In genomic region chr20:50569864-50570836, GRCh38 we compare ENCODE assay signal across 8 cellular contexts. TPM values are rescaled to one million over a fixed set of nuclear protein-coding genes. Genes with fewer than 3 reads are reported as not detected.
DNase-seq lines count a peak whose midpoint lies in the region; ATAC-seq and TF ChIP-seq lines count a peak whose summit lies in the region.

No MANE protein-coding gene starts in this region.

- H3K4me1 Mint-ChIP-seq in CD8-positive, alpha-beta memory T cell: peaks cover 48 to 80% (median 70%) of the 10 kb centered on the region in 3 donors
- H3K4me1 Mint-ChIP-seq in activated CD8-positive, alpha-beta T cell treated with anti-CD3 and anti-CD28 coated beads for 36 hours (ENCODE audit: low read depth): peaks cover 58% of the 10 kb centered on the region

- peak overlapping the region; percentile 18 for H3K27ac ChIP-seq in CD8-positive, alpha-beta memory T cell (ENCODE audit: low read depth, low read length)
- H3K27ac ChIP-seq in hepatocyte (no peak overlapping the region), thymus (ENCODE audit: low read depth) (peak overlapping the region; percentile 39)

- H3K9me3 Mint-ChIP-seq in CD8-positive, alpha-beta memory T cell: no peaks in the 10 kb centered on the region
- H3K9me3 Mint-ChIP-seq in activated CD8-positive, alpha-beta T cell treated with anti-CD3 and anti-CD28 coated beads for 36 hours: no peaks in the 10 kb centered on the region

- in situ Hi-C loops in KBM-7 (cut with MboI; ENCODE audit: low pct_unique_long_range_greater_than_20kb, low sequenced_read_pairs): loop anchor here (10.0 kb wide), 2 partner anchors 95 to 385 kb away; no protein-coding TSS in a partner anchor

- peaks cover 27% of the 10 kb centered on the region for H3K4me1 ChIP-seq in CD8-positive, alpha-beta memory T cell (ENCODE audit: insufficient read depth, low read length)
- H3K4me1 ChIP-seq in hepatocyte (ENCODE audit: insufficient read depth) (peaks cover 13% of the 10 kb centered on the region), thymus (ENCODE audit: control insufficient read depth, insufficient read depth, low read length) (peaks cover 4% of the 10 kb centered on the region)

- peaks cover 5% of the 10 kb centered on the region for H4K20me1 ChIP-seq in hepatocyte (ENCODE audit: insufficient read depth, poor library complexity, severe bottlenecking)

- 86% methylated on average over 14 of the region's 14 CpGs for WGBS in hepatocyte (ENCODE audit: low lambda C conversion rate, missing lambda C conversion rate)
- 47% methylated on average over 14 of the region's 14 CpGs for WGBS in thymus

- H3K27me3 Mint-ChIP-seq in CD8-positive, alpha-beta memory T cell: peaks cover 0 to 2% of the 10 kb centered on the region in 2 donors
- no peaks in the 10 kb centered on the region for H3K27me3 Mint-ChIP-seq in activated CD8-positive, alpha-beta T cell treated with anti-CD3 and anti-CD28 coated beads for 36 hours

- peak overlapping the region; percentile 46 to 94 (median 77) for H3K27ac Mint-ChIP-seq in CD8-positive, alpha-beta memory T cell
- peak overlapping the region; percentile 78 for H3K27ac Mint-ChIP-seq in activated CD8-positive, alpha-beta T cell treated with anti-CD3 and anti-CD28 coated beads for 36 hours

- peak overlapping the region in 5 of 7 donors; percentile 18 to 65 (median 44) for H3K4me3 Mint-ChIP-seq in CD8-positive, alpha-beta memory T cell
- H3K4me3 Mint-ChIP-seq in activated CD8-positive, alpha-beta T cell treated with anti-CD3 and anti-CD28 coated beads for 36 hours: no peak overlapping the region

- CTCF ChIA-PET in CD8-positive, alpha-beta memory T cell (lab: Charles Lee): interaction anchor here (0.7 to 1.6 kb wide), 8 partner anchors 19 to 384 kb away, joined by 3 to 6 read pairs (median 4); no protein-coding TSS in a partner anchor
- CTCF ChIA-PET in activated CD8-positive, alpha-beta T cell treated with anti-CD3 and anti-CD28 coated beads for 36 hours (lab: Charles Lee): interaction anchor here (0.6 to 2.2 kb wide), 23 partner anchors 9 to 105 kb away, joined by 3 to 22 read pairs (median 5); partner anchors contain the start of gene PTPN1

- peaks cover 0 to 95% (median 26%) of the 10 kb centered on the region in 3 donors for H3K36me3 Mint-ChIP-seq in CD8-positive, alpha-beta memory T cell
- H3K36me3 Mint-ChIP-seq in activated CD8-positive, alpha-beta T cell treated with anti-CD3 and anti-CD28 coated beads for 36 hours (ENCODE audit: low read depth): peaks cover 43% of the 10 kb centered on the region

- H3K27me3 ChIP-seq in CD8-positive, alpha-beta memory T cell (ENCODE audit: insufficient read depth, low read length, poor library complexity, severe bottlenecking): no peaks in the 10 kb centered on the region
- H3K27me3 ChIP-seq in hepatocyte: no peaks in the 10 kb centered on the region
- H3K27me3 ChIP-seq in thymus (ENCODE audit: control insufficient read depth, insufficient read depth): no peaks in the 10 kb centered on the region

- H3K9me3 ChIP-seq in CD8-positive, alpha-beta memory T cell (ENCODE audit: low read length): no peaks in the 10 kb centered on the region
- no peaks in the 10 kb centered on the region for H3K9me3 ChIP-seq in hepatocyte (ENCODE audit: low read depth)
- no peaks in the 10 kb centered on the region for H3K9me3 ChIP-seq in thymus (ENCODE audit: control insufficient read depth)

- no peaks in the 10 kb centered on the region for H3K9me2 ChIP-seq in hepatocyte (replicated peaks; ENCODE audit: insufficient read depth)

- intact Hi-C loops in activated CD8-positive, alpha-beta T cell treated with anti-CD3 and anti-CD28 coated beads for 36 hours (cut with micrococcal nuclease): loop anchor here (5.0 to 10.0 kb wide), 2 partner anchors 78 to 385 kb away; no protein-coding TSS in a partner anchor
- intact Hi-C loops in posterior cingulate gyrus (cut with DNase I): no loop called here

- H3K36me3 ChIP-seq in CD8-positive, alpha-beta memory T cell (ENCODE audit: insufficient read depth, low read length): peaks cover 48% of the 10 kb centered on the region
- H3K36me3 ChIP-seq in hepatocyte (replicated peaks; ENCODE audit: insufficient read depth, low read depth) (no peaks in the 10 kb centered on the region), thymus (ENCODE audit: control insufficient read depth, insufficient read depth) (peaks cover 62% of the 10 kb centered on the region)

- POLR2A ChIA-PET in CD8-positive, alpha-beta memory T cell (lab: Charles Lee): interaction anchor here (0.6 kb wide), 1 partner anchor 8 kb away, joined by 3 read pairs; no protein-coding TSS in a partner anchor
- POLR2A ChIA-PET in activated CD8-positive, alpha-beta T cell treated with anti-CD3 and anti-CD28 coated beads for 36 hours (lab: Charles Lee): interaction anchor here (0.6 to 1.0 kb wide), 7 partner anchors 10 to 382 kb away, joined by 3 to 5 read pairs (median 3); no protein-coding TSS in a partner anchor

- H3K4me3 ChIP-seq in CD8-positive, alpha-beta memory T cell (ENCODE audit: low read length): no peak overlapping the region
- H3K4me3 ChIP-seq in hepatocyte (no peak overlapping the region), thymus (ENCODE audit: low read length) (no peak overlapping the region)

- H3K79me2 ChIP-seq in hepatocyte: peaks cover 31% of the 10 kb centered on the region

- no peak overlapping the region for H3K4me2 ChIP-seq in hepatocyte

- no peak overlapping the region for H2AFZ ChIP-seq in hepatocyte

- peak in 1 of 5 donors; percentile 44 for DNase-seq in CD8-positive, alpha-beta memory T cell
- DNase-seq in KBM-7: peak; percentile 64
- peak; percentile 71 for DNase-seq in activated CD8-positive, alpha-beta T cell treated with anti-CD3 and anti-CD28 coated beads for 36 hours
- no peak for DNase-seq in hepatocyte (ENCODE audit: low spot score)
- no peak for DNase-seq in posterior cingulate gyrus

- ATAC-seq in GM19463 (IDR thresholded peaks at IDR 0.05; ENCODE audit: unreplicated experiment) (peak; percentile 80), HG03139 (IDR thresholded peaks at IDR 0.05; ENCODE audit: unreplicated experiment) (no peak)
- ATAC-seq in activated CD8-positive, alpha-beta T cell treated with anti-CD3 and anti-CD28 coated beads for 36 hours: peak; percentile 93

- TF ChIP-seq CTCF in activated CD8-positive, alpha-beta T cell treated with anti-CD3 and anti-CD28 coated beads for 36 hours (IDR thresholded peaks at IDR 0.05): peak; percentile 46
- peak; percentile 28 for TF ChIP-seq CTCF in hepatocyte (IDR thresholded peaks at IDR 0.05; ENCODE audit: poor library complexity)

RNA-seq across cellular contexts. Expression of gene PTPN1, which starts 60.0 kb away (rescaled TPM):
- 10 to 100 TPM; 64.2 to 67.3 TPM for total RNA-seq in CD8-positive, alpha-beta memory T cell
- 35.7 TPM for polyA plus RNA-seq in CD8-positive, alpha-beta memory T cell
- 10 to 100 TPM; 65.1 to 66.6 TPM for total RNA-seq in activated CD8-positive, alpha-beta T cell treated with anti-CD3 and anti-CD28 coated beads for 36 hours
- 28.3 and 32.1 TPM in 2 replicates for total RNA-seq in hepatocyte
- polyA plus RNA-seq in hepatocyte: 22.0 and 30.8 TPM in 2 replicates
- polyA plus RNA-seq in thymus: 56.1 TPM

Comparison
In these comparisons a context has a peak if more than half of its experiments do, and no peak if none do; other contexts are left out.
1. DNase-seq: peak in KBM-7 (single experiment) and activated CD8-positive, alpha-beta T cell treated with anti-CD3 and anti-CD28 coated beads for 36 hours (single experiment); none in hepatocyte (single experiment) and posterior cingulate gyrus (0 of 10).